15 cellular contexts compared by ENCODE assay signal in the genomic region with DNA sequence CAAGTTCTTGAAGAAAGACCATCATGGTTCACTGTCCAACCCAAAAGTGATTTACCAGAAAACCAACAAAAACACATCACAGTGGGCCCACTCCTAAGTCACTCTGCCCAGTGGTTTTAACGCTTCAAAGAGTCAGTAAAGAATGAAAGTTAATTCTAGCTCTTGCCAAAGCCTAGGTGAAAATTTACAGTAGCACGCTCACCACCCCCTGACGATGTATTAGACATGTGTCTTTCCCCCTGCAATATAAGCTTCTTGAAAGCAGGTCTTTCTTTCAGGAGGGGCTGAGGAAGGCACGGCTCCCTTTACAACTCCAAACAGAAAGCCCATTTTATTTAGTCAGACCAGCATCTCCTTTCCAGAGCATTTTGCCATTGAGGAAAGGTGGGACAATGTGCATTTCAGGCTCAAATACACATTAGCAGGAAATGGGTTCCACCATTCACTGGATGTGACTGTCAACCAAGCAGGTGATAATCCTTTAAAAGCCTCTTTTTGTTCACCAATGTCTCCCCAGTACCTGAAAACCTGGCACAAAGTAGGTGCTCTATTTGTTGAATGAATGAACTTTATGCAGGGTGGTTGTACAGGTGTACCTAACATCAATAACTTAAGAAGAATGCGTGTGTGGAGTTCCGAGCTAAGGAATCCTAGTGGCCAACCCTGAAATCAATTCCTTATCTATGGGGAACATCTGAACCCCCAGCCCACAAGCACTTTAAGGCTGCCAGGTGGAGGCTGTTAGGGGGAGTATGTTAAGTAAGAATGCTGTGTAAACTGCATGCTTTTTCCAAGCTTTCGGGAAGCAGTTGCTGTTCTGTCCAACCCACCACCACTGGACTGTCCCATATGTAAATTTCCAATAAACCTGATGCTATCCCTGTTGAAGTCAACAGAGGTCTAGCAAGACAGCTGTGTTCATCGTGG. TPM values are rescaled to one million over a fixed set of nuclear protein-coding genes. Genes with fewer than 3 reads are reported as not detected.
DNase-seq lines count a peak whose midpoint lies in the region; ATAC-seq and TF ChIP-seq lines count a peak whose summit lies in the region.
"Had no signal": no experiment of that assay in that cellular context is flagged by ENCODE, and none has a peak within 500 bp of the region (broad histone marks: within the 10 kb centered on the region; RNA-seq: fewer than 3 reads in every experiment).

No MANE protein-coding gene starts in this region.

- no peak overlapping the region; a peak in 1 of 20 replicates for H3K4me3 ChIP-seq in BLaER1 treated with 17β-estradiol and CSF1 and Interleukin-3, amounts not matched to agents 10 nM and 100 nM
- H3K4me3 ChIP-seq in GM12864 (ENCODE audit: low read depth, low read length) (peak overlapping the region; percentile 20; the same call in 1 of the 2 replicates), Caco-2 (ENCODE audit: low read depth, low read length) (no peak overlapping the region)
- H3K4me3 ChIP-seq in naive thymus-derived CD4-positive, alpha-beta T cell (ENCODE audit: low read length), result no peak overlapping the region
- H3K4me3 ChIP-seq: left lung had no signal

- H3K36me3 Mint-ChIP-seq in activated T-helper 17 cell treated with anti-CD3 and anti-CD28 coated beads, Interleukin-2, amount 50 U/mL, for 72 hours (ENCODE audit: low read depth), result peaks cover 98% of the 10 kb centered on the region
- peaks cover 9 to 49% (median 24%) of the 10 kb centered on the region in 5 donors for H3K36me3 Mint-ChIP-seq in naive thymus-derived CD4-positive, alpha-beta T cell
- H3K36me3 Mint-ChIP-seq in Caco-2 (ENCODE audit: insufficient read depth, unreplicated experiment), result peaks cover 95% of the 10 kb centered on the region

- CTCF ChIA-PET in naive thymus-derived CD4-positive, alpha-beta T cell (lab: Charles Lee), result no interaction called here
- CTCF ChIA-PET in Caco-2 (lab: Charles Lee), result no interaction called here

- H3K27me3 ChIP-seq in BLaER1 treated with 17β-estradiol and CSF1 and Interleukin-3, amounts not matched to agents 10 nM and 100 nM, result no peaks in the 10 kb centered on the region
- H3K27me3 ChIP-seq in naive thymus-derived CD4-positive, alpha-beta T cell (ENCODE audit: control insufficient read depth in 2 of 2, insufficient read depth in 2 of 2, low read length in 2 of 2), result no peaks in the 10 kb centered on the region
- H3K27me3 ChIP-seq in Caco-2 (replicated peaks; ENCODE audit: control insufficient read depth, insufficient read depth, low read length), result no peaks in the 10 kb centered on the region
- H3K27me3 ChIP-seq: left lung had no signal

- TF ChIP-seq CTCF in GM12864 (IDR thresholded peaks at IDR 0.05; ENCODE audit: low read depth, low read length, missing control alignments) (no peak), GM20000 (IDR thresholded peaks at IDR 0.05; ENCODE audit: extremely low read depth, missing control alignments) (no peak), Caco-2 (IDR thresholded peaks at IDR 0.05; ENCODE audit: insufficient read depth in 1 of 2, low read depth in 1 of 2, low read length in 1 of 2, severe bottlenecking in 1 of 2, unreplicated experiment in 1 of 2) (no peak)

- intact Hi-C loops in naive thymus-derived CD4-positive, alpha-beta T cell (cut with micrococcal nuclease), result no loop called here
- intact Hi-C loops in Caco-2 (cut with micrococcal nuclease; ENCODE audit: unreplicated experiment), result no loop called here

- H3K4me3 Mint-ChIP-seq in activated T-helper 17 cell treated with anti-CD3 and anti-CD28 coated beads, Interleukin-2, amount 50 U/mL, for 72 hours, result peak overlapping the region; percentile 84
- peak overlapping the region in 8 of 10 donors; percentile 5 to 61 (median 24) for H3K4me3 Mint-ChIP-seq in naive thymus-derived CD4-positive, alpha-beta T cell
- H3K4me3 Mint-ChIP-seq in Caco-2 (ENCODE audit: unreplicated experiment), result no peak overlapping the region

- H3K27me3 Mint-ChIP-seq in activated T-helper 17 cell treated with anti-CD3 and anti-CD28 coated beads, Interleukin-2, amount 50 U/mL, for 72 hours, result no peaks in the 10 kb centered on the region
- no peaks in the 10 kb centered on the region for H3K27me3 Mint-ChIP-seq in naive thymus-derived CD4-positive, alpha-beta T cell
- no peaks in the 10 kb centered on the region for H3K27me3 Mint-ChIP-seq in Caco-2 (ENCODE audit: insufficient read depth, unreplicated experiment)
- H3K27me3 Mint-ChIP-seq: brain had no signal

- H3K9me3 Mint-ChIP-seq in activated T-helper 17 cell treated with anti-CD3 and anti-CD28 coated beads, Interleukin-2, amount 50 U/mL, for 72 hours, result no peaks in the 10 kb centered on the region
- peaks cover 0 to 5% (median 0%) of the 10 kb centered on the region in 11 donors for H3K9me3 Mint-ChIP-seq in naive thymus-derived CD4-positive, alpha-beta T cell
- H3K9me3 Mint-ChIP-seq in Caco-2 (ENCODE audit: unreplicated experiment), result no peaks in the 10 kb centered on the region
- H3K9me3 Mint-ChIP-seq: brain had no signal

- BruUV-seq in Caco-2 (replicated peaks; lab: Mats Ljungman, UMichigan), result no TSS peak

- H3K4me2 ChIP-seq in BLaER1 treated with 17β-estradiol and CSF1 and Interleukin-3, amounts not matched to agents 10 nM and 100 nM, result peak overlapping the region; percentile 58 to 97 (median 88); a peak in 21 of 22 replicates
- H3K4me2 ChIP-seq: KMS-11 had no signal

- DNase-seq in GM12864 (ENCODE audit: low read depth) (no peak), GM20000 (ENCODE audit: low spot score) (no peak), AG08396 (ENCODE audit: low spot score) (no peak), Caco-2 (no peak)
- DNase-seq in naive thymus-derived CD4-positive, alpha-beta T cell, result no peak
- DNase-seq: activated T-cell treated with anti-CD3 and anti-CD28 coated beads for 4 hours, GOT3, head of caudate nucleus, left lung, T1000 had no signal

- no peaks in the 10 kb centered on the region; a peak in 1 of 22 replicates for H3K9me3 ChIP-seq in BLaER1 treated with 17β-estradiol and CSF1 and Interleukin-3, amounts not matched to agents 10 nM and 100 nM (replicated peaks in 1 of 11)
- H3K9me3 ChIP-seq in naive thymus-derived CD4-positive, alpha-beta T cell (ENCODE audit: control insufficient read depth in 2 of 3, low read length in 3 of 3), result no peaks in the 10 kb centered on the region
- H3K9me3 ChIP-seq in Caco-2, result no peaks in the 10 kb centered on the region
- H3K9me3 ChIP-seq: left lung had no signal

- peaks cover 0 to 67% (median 50%) of the 10 kb centered on the region in 11 experiments; a peak in 21 of 22 replicates for H3K36me3 ChIP-seq in BLaER1 treated with 17β-estradiol and CSF1 and Interleukin-3, amounts not matched to agents 10 nM and 100 nM
- peaks cover 0 to 11% (median 11%) of the 10 kb centered on the region in 3 experiments for H3K36me3 ChIP-seq in naive thymus-derived CD4-positive, alpha-beta T cell (ENCODE audit: control insufficient read depth in 2 of 3, insufficient read depth in 3 of 3, low read length in 3 of 3)
- peaks cover 5% of the 10 kb centered on the region; the same call in 1 of the 2 replicates for H3K36me3 ChIP-seq in Caco-2 (ENCODE audit: control insufficient read depth, insufficient read depth, low read length)

- POLR2A ChIA-PET in naive thymus-derived CD4-positive, alpha-beta T cell (lab: Charles Lee), result interaction anchor here (0.6 to 3.3 kb wide), 7 partner anchors 10 to 75 kb away, joined by 3 to 24 read pairs (median 3); partner anchors contain the start of gene EZR
- POLR2A ChIA-PET in Caco-2 (lab: Charles Lee), result interaction anchor here (0.6 to 0.7 kb wide), 3 partner anchors 10 to 39 kb away, joined by 3 to 11 read pairs (median 5); no protein-coding TSS in a partner anchor

- ATAC-seq in activated T-helper 17 cell treated with anti-CD3 and anti-CD28 coated beads, Interleukin-2, amount 50 U/mL, for 72 hours (replicated peaks), result no peak
- no peak for ATAC-seq in naive thymus-derived CD4-positive, alpha-beta T cell
- no peak for ATAC-seq in HG03342 (IDR thresholded peaks at IDR 0.05; ENCODE audit: unreplicated experiment)
- ATAC-seq: left lung had no signal

- H3K27ac Mint-ChIP-seq in activated T-helper 17 cell treated with anti-CD3 and anti-CD28 coated beads, Interleukin-2, amount 50 U/mL, for 72 hours, result peak overlapping the region; percentile 74
- peak overlapping the region in 6 of 9 donors; percentile 54 to 73 (median 60) for H3K27ac Mint-ChIP-seq in naive thymus-derived CD4-positive, alpha-beta T cell
- H3K27ac Mint-ChIP-seq in Caco-2 (ENCODE audit: unreplicated experiment), result no peak overlapping the region

- peak overlapping the region in 2 of 11 experiments; percentile 43 to 55; a peak in 4 of 22 replicates for H3K9ac ChIP-seq in BLaER1 treated with 17β-estradiol and CSF1 and Interleukin-3, amounts not matched to agents 10 nM and 100 nM
- H3K9ac ChIP-seq: KMS-11 had no signal

- peaks cover 76% of the 10 kb centered on the region for H3K4me1 Mint-ChIP-seq in activated T-helper 17 cell treated with anti-CD3 and anti-CD28 coated beads, Interleukin-2, amount 50 U/mL, for 72 hours
- peaks cover 60 to 98% (median 96%) of the 10 kb centered on the region in 7 donors for H3K4me1 Mint-ChIP-seq in naive thymus-derived CD4-positive, alpha-beta T cell
- peaks cover 60% of the 10 kb centered on the region for H3K4me1 Mint-ChIP-seq in Caco-2 (ENCODE audit: low read depth, unreplicated experiment)

- peaks cover 27 to 86% (median 52%) of the 10 kb centered on the region in 11 experiments for H4K20me1 ChIP-seq in BLaER1 treated with 17β-estradiol and CSF1 and Interleukin-3, amounts not matched to agents 10 nM and 100 nM

- H3K4me1 ChIP-seq in BLaER1 treated with 17β-estradiol and CSF1 and Interleukin-3, amounts not matched to agents 10 nM and 100 nM, result peaks cover 86 to 96% (median 94%) of the 10 kb centered on the region in 10 experiments
- peaks cover 74 to 93% of the 10 kb centered on the region in 2 donors for H3K4me1 ChIP-seq in naive thymus-derived CD4-positive, alpha-beta T cell (ENCODE audit: control insufficient read depth in 2 of 2, insufficient read depth in 2 of 2, low read length in 2 of 2)
- H3K4me1 ChIP-seq in Caco-2, result peaks cover 82% of the 10 kb centered on the region

- H3K27ac ChIP-seq in BLaER1 treated with 17β-estradiol and CSF1 and Interleukin-3, amounts not matched to agents 10 nM and 100 nM, result peak overlapping the region in 8 of 11 experiments; percentile 62 to 96 (median 71); a peak in 14 of 22 replicates
- H3K27ac ChIP-seq in naive thymus-derived CD4-positive, alpha-beta T cell (ENCODE audit: low read depth, low read length), result no peak overlapping the region
- H3K27ac ChIP-seq: KMS-11, left lung had no signal

RNA-seq across cellular contexts. Expression of gene EZR, which starts 11.4 kb away (rescaled TPM):
- total RNA-seq in activated T-helper 17 cell treated with anti-CD3 and anti-CD28 coated beads, Interleukin-2, amount 50 U/mL, for 72 hours, result 100 to 1,000 TPM; 159 to 212 TPM
- 100 to 1,000 TPM; 132 to 201 (median 163) TPM for total RNA-seq in naive thymus-derived CD4-positive, alpha-beta T cell
- polyA plus RNA-seq in naive thymus-derived CD4-positive, alpha-beta T cell, result 100 to 1,000 TPM; 115 to 140 TPM
- 282 and 290 TPM in 2 replicates for total RNA-seq in Caco-2 (2022)
